Comparison of ENCODE assay signal across 1 cellular context in genomic region chr16:1082266-1082951, GRCh38.
TF ChIP-seq lines count a peak whose summit lies in the region.

No MANE protein-coding gene starts in this region.

TF ChIP-seq in HepG2, 621 proteins besides CTCF, POLR2A, EP300 and RAD21 (continued from another document and continues in another):
- TF ChIP-seq, protein P1, sequence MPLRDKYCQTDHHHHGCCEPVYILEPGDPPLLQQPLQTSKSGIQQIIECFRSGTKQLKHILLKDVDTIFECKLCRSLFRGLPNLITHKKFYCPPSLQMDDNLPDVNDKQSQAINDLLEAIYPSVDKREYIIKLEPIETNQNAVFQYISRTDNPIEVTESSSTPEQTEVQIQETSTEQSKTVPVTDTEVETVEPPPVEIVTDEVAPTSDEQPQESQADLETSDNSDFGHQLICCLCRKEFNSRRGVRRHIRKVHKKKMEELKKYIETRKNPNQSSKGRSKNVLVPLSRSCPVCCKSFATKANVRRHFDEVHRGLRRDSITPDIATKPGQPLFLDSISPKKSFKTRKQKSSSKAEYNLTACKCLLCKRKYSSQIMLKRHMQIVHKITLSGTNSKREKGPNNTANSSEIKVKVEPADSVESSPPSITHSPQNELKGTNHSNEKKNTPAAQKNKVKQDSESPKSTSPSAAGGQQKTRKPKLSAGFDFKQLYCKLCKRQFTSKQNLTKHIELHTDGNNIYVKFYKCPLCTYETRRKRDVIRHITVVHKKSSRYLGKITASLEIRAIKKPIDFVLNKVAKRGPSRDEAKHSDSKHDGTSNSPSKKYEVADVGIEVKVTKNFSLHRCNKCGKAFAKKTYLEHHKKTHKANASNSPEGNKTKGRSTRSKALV (CRISPR knock-in tag; IDR thresholded peaks at IDR 0.05): 0 out of 2 replicates have a peak, but pooled peaks have one; percentile 25
- TF ChIP-seq U2AF2 (IDR thresholded peaks at IDR 0.05; ENCODE audit: low read depth, low read length) (no peak), SKI (IDR thresholded peaks at IDR 0.05; ENCODE audit: partially characterized antibody) (peak; percentile 35), FOXA3 (CRISPR knock-in tag; IDR thresholded peaks at IDR 0.05) (peak; percentile 65), ZNF205 (CRISPR knock-in tag; IDR thresholded peaks at IDR 0.05) (peak; percentile 29; the same call in 1 of the 2 replicates), ZNF317 (CRISPR knock-in tag; IDR thresholded peaks at IDR 0.05) (peak; percentile 74), MLLT10 (CRISPR knock-in tag; IDR thresholded peaks at IDR 0.05) (no peak), ZC3H13 (CRISPR knock-in tag; IDR thresholded peaks at IDR 0.05) (peak; percentile 96), ZNF30 (CRISPR knock-in tag; IDR thresholded peaks at IDR 0.05) (peak; percentile 91), ATF1 (CRISPR knock-in tag; IDR thresholded peaks at IDR 0.05) (no peak), SMAD3 (CRISPR knock-in tag; IDR thresholded peaks at IDR 0.05) (peak; percentile 94), REXO4 (CRISPR knock-in tag; IDR thresholded peaks at IDR 0.05; ENCODE audit: borderline replicate concordance) (peak; percentile 80), SNAI1 (CRISPR knock-in tag; IDR thresholded peaks at IDR 0.05; ENCODE audit: borderline replicate concordance) (peak; percentile 96; the same call in 1 of the 2 replicates), ZNF766 (CRISPR knock-in tag; IDR thresholded peaks at IDR 0.05; ENCODE audit: borderline replicate concordance) (peak; percentile 77; the same call in 1 of the 2 replicates), TSC22D2 (CRISPR knock-in tag; IDR thresholded peaks at IDR 0.05; ENCODE audit: borderline replicate concordance) (0 out of 2 replicates have a peak, but pooled peaks have one; percentile 28), SALL1 (CRISPR knock-in tag; IDR thresholded peaks at IDR 0.05) (peak; percentile 96), ZFP1 (CRISPR knock-in tag; IDR thresholded peaks at IDR 0.05) (no peak), KLF6 (CRISPR knock-in tag; IDR thresholded peaks at IDR 0.05) (peak; percentile 88; the same call in 1 of the 2 replicates), JDP2 (CRISPR knock-in tag; IDR thresholded peaks at IDR 0.05; ENCODE audit: borderline replicate concordance) (no peak; the same call in 1 of the 2 replicates), ZNF510 (CRISPR knock-in tag; IDR thresholded peaks at IDR 0.05; ENCODE audit: low read depth) (peak; percentile 85; the same call in 1 of the 2 replicates), ZNF552 (CRISPR knock-in tag; IDR thresholded peaks at IDR 0.05; ENCODE audit: borderline replicate concordance) (peak; percentile 98), ZNF326 (CRISPR knock-in tag; IDR thresholded peaks at IDR 0.05; ENCODE audit: borderline replicate concordance) (no peak), CBX1 (IDR thresholded peaks at IDR 0.05; ENCODE audit: low read depth) (peak; percentile 76), ZNF225 (CRISPR knock-in tag; IDR thresholded peaks at IDR 0.05) (peak; percentile 46; the same call in 1 of the 2 replicates), ZNF615 (CRISPR knock-in tag; IDR thresholded peaks at IDR 0.05; ENCODE audit: borderline replicate concordance) (peak; percentile 76; the same call in 1 of the 2 replicates), TOPORS (CRISPR knock-in tag; IDR thresholded peaks at IDR 0.05) (peak; percentile 78; the same call in 1 of the 2 replicates), ZNF12 (CRISPR knock-in tag; IDR thresholded peaks at IDR 0.05) (no peak; the same call in 1 of the 2 replicates), HNF1B (CRISPR knock-in tag; IDR thresholded peaks at IDR 0.05) (peak; percentile 83), PPARG (CRISPR knock-in tag; conservative IDR thresholded peaks at IDR 0.05) (peak; percentile 60), ZNF83 (CRISPR knock-in tag; IDR thresholded peaks at IDR 0.05; ENCODE audit: borderline replicate concordance) (peak; percentile 87; the same call in 1 of the 2 replicates), SATB2 (CRISPR knock-in tag; IDR thresholded peaks at IDR 0.05) (peak; percentile 93), ZSCAN9 (CRISPR knock-in tag; IDR thresholded peaks at IDR 0.05; ENCODE audit: borderline replicate concordance) (peak; percentile 76; the same call in 1 of the 2 replicates), FOSL1 (CRISPR knock-in tag; IDR thresholded peaks at IDR 0.05; ENCODE audit: borderline replicate concordance) (peak; percentile 77), TBX2 (CRISPR knock-in tag; IDR thresholded peaks at IDR 0.05; ENCODE audit: borderline replicate concordance) (peak; percentile 94), KLF9 (CRISPR knock-in tag; IDR thresholded peaks at IDR 0.05; ENCODE audit: low read depth) (peak; percentile 21; the same call in 1 of the 2 replicates), ATF7 (IDR thresholded peaks at IDR 0.05) (no peak), ATF7 (CRISPR knock-in tag; IDR thresholded peaks at IDR 0.05) (peak; percentile 89), DMTF1 (CRISPR knock-in tag; IDR thresholded peaks at IDR 0.05) (no peak), SCMH1 (CRISPR knock-in tag; IDR thresholded peaks at IDR 0.05; ENCODE audit: borderline replicate concordance) (no peak)
- TF ChIP-seq, protein P2, sequence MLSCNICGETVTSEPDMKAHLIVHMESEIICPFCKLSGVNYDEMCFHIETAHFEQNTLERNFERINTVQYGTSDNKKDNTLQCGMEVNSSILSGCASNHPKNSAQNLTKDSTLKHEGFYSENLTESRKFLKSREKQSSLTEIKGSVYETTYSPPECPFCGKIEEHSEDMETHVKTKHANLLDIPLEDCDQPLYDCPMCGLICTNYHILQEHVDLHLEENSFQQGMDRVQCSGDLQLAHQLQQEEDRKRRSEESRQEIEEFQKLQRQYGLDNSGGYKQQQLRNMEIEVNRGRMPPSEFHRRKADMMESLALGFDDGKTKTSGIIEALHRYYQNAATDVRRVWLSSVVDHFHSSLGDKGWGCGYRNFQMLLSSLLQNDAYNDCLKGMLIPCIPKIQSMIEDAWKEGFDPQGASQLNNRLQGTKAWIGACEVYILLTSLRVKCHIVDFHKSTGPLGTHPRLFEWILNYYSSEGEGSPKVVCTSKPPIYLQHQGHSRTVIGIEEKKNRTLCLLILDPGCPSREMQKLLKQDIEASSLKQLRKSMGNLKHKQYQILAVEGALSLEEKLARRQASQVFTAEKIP (CRISPR knock-in tag; IDR thresholded peaks at IDR 0.05; ENCODE audit: borderline replicate concordance): no peak
- TF ChIP-seq, protein P3, sequence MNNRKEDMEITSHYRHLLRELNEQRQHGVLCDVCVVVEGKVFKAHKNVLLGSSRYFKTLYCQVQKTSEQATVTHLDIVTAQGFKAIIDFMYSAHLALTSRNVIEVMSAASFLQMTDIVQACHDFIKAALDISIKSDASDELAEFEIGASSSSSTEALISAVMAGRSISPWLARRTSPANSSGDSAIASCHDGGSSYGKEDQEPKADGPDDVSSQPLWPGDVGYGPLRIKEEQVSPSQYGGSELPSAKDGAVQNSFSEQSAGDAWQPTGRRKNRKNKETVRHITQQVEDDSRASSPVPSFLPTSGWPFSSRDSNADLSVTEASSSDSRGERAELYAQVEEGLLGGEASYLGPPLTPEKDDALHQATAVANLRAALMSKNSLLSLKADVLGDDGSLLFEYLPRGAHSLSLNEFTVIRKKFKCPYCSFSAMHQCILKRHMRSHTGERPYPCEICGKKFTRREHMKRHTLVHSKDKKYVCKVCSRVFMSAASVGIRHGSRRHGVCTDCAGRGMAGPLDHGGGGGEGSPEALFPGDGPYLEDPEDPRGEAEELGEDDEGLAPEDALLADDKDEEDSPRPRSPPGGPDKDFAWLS (CRISPR knock-in tag; IDR thresholded peaks at IDR 0.05; ENCODE audit: borderline replicate concordance): peak; percentile 31; the same call in 1 of the 2 replicates
- TF ChIP-seq, protein P4, sequence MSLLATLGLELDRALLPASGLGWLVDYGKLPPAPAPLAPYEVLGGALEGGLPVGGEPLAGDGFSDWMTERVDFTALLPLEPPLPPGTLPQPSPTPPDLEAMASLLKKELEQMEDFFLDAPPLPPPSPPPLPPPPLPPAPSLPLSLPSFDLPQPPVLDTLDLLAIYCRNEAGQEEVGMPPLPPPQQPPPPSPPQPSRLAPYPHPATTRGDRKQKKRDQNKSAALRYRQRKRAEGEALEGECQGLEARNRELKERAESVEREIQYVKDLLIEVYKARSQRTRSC (CRISPR knock-in tag; IDR thresholded peaks at IDR 0.05; ENCODE audit: low read depth): no peak
- TF ChIP-seq, protein P5, sequence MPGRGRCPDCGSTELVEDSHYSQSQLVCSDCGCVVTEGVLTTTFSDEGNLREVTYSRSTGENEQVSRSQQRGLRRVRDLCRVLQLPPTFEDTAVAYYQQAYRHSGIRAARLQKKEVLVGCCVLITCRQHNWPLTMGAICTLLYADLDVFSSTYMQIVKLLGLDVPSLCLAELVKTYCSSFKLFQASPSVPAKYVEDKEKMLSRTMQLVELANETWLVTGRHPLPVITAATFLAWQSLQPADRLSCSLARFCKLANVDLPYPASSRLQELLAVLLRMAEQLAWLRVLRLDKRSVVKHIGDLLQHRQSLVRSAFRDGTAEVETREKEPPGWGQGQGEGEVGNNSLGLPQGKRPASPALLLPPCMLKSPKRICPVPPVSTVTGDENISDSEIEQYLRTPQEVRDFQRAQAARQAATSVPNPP (CRISPR knock-in tag; IDR thresholded peaks at IDR 0.05): 0 out of 2 replicates have a peak, but pooled peaks have one; percentile 44
- TF ChIP-seq, protein P6, sequence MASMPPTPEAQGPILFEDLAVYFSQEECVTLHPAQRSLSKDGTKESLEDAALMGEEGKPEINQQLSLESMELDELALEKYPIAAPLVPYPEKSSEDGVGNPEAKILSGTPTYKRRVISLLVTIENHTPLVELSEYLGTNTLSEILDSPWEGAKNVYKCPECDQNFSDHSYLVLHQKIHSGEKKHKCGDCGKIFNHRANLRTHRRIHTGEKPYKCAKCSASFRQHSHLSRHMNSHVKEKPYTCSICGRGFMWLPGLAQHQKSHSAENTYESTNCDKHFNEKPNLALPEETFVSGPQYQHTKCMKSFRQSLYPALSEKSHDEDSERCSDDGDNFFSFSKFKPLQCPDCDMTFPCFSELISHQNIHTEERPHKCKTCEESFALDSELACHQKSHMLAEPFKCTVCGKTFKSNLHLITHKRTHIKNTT (CRISPR knock-in tag; IDR thresholded peaks at IDR 0.05): no peak
- TF ChIP-seq, protein P7, sequence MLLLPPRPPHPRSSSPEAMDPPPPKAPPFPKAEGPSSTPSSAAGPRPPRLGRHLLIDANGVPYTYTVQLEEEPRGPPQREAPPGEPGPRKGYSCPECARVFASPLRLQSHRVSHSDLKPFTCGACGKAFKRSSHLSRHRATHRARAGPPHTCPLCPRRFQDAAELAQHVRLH (CRISPR knock-in tag; IDR thresholded peaks at IDR 0.05; ENCODE audit: borderline replicate concordance, low read depth): peak; percentile 95; the same call in 1 of the 2 replicates
- TF ChIP-seq, protein P8, sequence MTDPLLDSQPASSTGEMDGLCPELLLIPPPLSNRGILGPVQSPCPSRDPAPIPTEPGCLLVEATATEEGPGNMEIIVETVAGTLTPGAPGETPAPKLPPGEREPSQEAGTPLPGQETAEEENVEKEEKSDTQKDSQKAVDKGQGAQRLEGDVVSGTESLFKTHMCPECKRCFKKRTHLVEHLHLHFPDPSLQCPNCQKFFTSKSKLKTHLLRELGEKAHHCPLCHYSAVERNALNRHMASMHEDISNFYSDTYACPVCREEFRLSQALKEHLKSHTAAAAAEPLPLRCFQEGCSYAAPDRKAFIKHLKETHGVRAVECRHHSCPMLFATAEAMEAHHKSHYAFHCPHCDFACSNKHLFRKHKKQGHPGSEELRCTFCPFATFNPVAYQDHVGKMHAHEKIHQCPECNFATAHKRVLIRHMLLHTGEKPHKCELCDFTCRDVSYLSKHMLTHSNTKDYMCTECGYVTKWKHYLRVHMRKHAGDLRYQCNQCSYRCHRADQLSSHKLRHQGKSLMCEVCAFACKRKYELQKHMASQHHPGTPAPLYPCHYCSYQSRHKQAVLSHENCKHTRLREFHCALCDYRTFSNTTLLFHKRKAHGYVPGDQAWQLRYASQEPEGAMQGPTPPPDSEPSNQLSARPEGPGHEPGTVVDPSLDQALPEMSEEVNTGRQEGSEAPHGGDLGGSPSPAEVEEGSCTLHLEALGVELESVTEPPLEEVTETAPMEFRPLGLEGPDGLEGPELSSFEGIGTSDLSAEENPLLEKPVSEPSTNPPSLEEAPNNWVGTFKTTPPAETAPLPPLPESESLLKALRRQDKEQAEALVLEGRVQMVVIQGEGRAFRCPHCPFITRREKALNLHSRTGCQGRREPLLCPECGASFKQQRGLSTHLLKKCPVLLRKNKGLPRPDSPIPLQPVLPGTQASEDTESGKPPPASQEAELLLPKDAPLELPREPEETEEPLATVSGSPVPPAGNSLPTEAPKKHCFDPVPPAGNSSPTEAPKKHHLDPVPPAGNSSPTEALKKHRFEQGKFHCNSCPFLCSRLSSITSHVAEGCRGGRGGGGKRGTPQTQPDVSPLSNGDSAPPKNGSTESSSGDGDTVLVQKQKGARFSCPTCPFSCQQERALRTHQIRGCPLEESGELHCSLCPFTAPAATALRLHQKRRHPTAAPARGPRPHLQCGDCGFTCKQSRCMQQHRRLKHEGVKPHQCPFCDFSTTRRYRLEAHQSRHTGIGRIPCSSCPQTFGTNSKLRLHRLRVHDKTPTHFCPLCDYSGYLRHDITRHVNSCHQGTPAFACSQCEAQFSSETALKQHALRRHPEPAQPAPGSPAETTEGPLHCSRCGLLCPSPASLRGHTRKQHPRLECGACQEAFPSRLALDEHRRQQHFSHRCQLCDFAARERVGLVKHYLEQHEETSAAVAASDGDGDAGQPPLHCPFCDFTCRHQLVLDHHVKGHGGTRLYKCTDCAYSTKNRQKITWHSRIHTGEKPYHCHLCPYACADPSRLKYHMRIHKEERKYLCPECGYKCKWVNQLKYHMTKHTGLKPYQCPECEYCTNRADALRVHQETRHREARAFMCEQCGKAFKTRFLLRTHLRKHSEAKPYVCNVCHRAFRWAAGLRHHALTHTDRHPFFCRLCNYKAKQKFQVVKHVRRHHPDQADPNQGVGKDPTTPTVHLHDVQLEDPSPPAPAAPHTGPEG (CRISPR knock-in tag; IDR thresholded peaks at IDR 0.05): peak; percentile 73; the same call in 1 of the 2 replicates
